ENCODE assay signal across 1 cellular context in the genomic region with DNA sequence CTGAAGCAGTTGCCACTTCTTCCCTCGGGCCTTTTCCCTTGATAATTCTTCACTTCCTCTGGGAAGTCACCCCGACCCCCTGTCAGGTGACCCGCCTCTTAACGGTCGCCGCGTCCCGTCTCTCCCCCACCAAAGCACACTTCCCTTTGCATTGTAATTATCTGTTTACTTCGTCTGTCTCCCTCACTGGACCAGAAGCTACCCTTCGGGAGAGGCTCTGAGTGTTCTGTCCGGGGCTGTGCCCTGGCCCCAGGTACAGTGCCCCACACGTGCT.
TF ChIP-seq lines count a peak whose summit lies in the region.

No MANE protein-coding gene starts in this region.

TF ChIP-seq in HepG2, 621 proteins besides CTCF, POLR2A, EP300 and RAD21 (continues in another document):
- TF ChIP-seq ZNF44 (CRISPR knock-in tag; IDR thresholded peaks at IDR 0.05) (peak; percentile 91; the same call in 1 of the 2 replicates), TARDBP (CRISPR knock-in tag; IDR thresholded peaks at IDR 0.05) (peak; percentile 60; the same call in 1 of the 2 replicates), GABPB1 (CRISPR knock-in tag; IDR thresholded peaks at IDR 0.05) (no peak), ZNF17 (CRISPR knock-in tag; IDR thresholded peaks at IDR 0.05) (0 out of 2 replicates have a peak, but pooled peaks have one; percentile 83), ASH2L (IDR thresholded peaks at IDR 0.05; ENCODE audit: insufficient read length, low read depth, low read length) (peak; percentile 46), ZEB1 (IDR thresholded peaks at IDR 0.05; ENCODE audit: insufficient replicate concordance, low read depth) (peak; percentile 29), ZSCAN22 (CRISPR knock-in tag; IDR thresholded peaks at IDR 0.05) (no peak), PHF8 (CRISPR knock-in tag; IDR thresholded peaks at IDR 0.05) (0 out of 2 replicates have a peak, but pooled peaks have one; percentile 10), ZNF33B (CRISPR knock-in tag; IDR thresholded peaks at IDR 0.05) (peak; percentile 96; the same call in 1 of the 2 replicates), ZNF598 (CRISPR knock-in tag; IDR thresholded peaks at IDR 0.05; ENCODE audit: borderline replicate concordance) (0 out of 2 replicates have a peak, but pooled peaks have one; percentile 90), SNRNP70 (IDR thresholded peaks at IDR 0.05; ENCODE audit: low read depth, low read length) (no peak), NFATC3 (CRISPR knock-in tag; IDR thresholded peaks at IDR 0.05) (peak; percentile 99), GLI4 (CRISPR knock-in tag; IDR thresholded peaks at IDR 0.05; ENCODE audit: borderline replicate concordance) (peak; percentile 66; the same call in 1 of the 2 replicates), ZNF572 (CRISPR knock-in tag; IDR thresholded peaks at IDR 0.05) (peak; percentile 92), FOXA1 (IDR thresholded peaks at IDR 0.05) (no peak), FOXA1 (CRISPR knock-in tag; IDR thresholded peaks at IDR 0.05) (0 out of 2 replicates have a peak, but pooled peaks have one; percentile 23), SNAPC2 (CRISPR knock-in tag; IDR thresholded peaks at IDR 0.05) (0 out of 2 replicates have a peak, but pooled peaks have one; percentile 2), MEF2D (CRISPR knock-in tag; IDR thresholded peaks at IDR 0.05) (0 out of 2 replicates have a peak, but pooled peaks have one; percentile 13), SMAD9 (CRISPR knock-in tag; IDR thresholded peaks at IDR 0.05) (peak; percentile 95; the same call in 1 of the 2 replicates), ZNF296 (CRISPR knock-in tag; conservative IDR thresholded peaks at IDR 0.05) (no peak), SKI (IDR thresholded peaks at IDR 0.05; ENCODE audit: partially characterized antibody) (no peak)
- TF ChIP-seq, protein P1, sequence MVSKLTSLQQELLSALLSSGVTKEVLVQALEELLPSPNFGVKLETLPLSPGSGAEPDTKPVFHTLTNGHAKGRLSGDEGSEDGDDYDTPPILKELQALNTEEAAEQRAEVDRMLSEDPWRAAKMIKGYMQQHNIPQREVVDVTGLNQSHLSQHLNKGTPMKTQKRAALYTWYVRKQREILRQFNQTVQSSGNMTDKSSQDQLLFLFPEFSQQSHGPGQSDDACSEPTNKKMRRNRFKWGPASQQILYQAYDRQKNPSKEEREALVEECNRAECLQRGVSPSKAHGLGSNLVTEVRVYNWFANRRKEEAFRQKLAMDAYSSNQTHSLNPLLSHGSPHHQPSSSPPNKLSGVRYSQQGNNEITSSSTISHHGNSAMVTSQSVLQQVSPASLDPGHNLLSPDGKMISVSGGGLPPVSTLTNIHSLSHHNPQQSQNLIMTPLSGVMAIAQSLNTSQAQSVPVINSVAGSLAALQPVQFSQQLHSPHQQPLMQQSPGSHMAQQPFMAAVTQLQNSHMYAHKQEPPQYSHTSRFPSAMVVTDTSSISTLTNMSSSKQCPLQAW (CRISPR knock-in tag; IDR thresholded peaks at IDR 0.05) = peak; percentile 74; the same call in 1 of the 2 replicates
- TF ChIP-seq, protein P2, sequence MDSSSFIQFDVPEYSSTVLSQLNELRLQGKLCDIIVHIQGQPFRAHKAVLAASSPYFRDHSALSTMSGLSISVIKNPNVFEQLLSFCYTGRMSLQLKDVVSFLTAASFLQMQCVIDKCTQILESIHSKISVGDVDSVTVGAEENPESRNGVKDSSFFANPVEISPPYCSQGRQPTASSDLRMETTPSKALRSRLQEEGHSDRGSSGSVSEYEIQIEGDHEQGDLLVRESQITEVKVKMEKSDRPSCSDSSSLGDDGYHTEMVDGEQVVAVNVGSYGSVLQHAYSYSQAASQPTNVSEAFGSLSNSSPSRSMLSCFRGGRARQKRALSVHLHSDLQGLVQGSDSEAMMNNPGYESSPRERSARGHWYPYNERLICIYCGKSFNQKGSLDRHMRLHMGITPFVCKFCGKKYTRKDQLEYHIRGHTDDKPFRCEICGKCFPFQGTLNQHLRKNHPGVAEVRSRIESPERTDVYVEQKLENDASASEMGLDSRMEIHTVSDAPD (CRISPR knock-in tag; IDR thresholded peaks at IDR 0.05) = peak; percentile 21; the same call in 1 of the 2 replicates
- TF ChIP-seq, protein P3, sequence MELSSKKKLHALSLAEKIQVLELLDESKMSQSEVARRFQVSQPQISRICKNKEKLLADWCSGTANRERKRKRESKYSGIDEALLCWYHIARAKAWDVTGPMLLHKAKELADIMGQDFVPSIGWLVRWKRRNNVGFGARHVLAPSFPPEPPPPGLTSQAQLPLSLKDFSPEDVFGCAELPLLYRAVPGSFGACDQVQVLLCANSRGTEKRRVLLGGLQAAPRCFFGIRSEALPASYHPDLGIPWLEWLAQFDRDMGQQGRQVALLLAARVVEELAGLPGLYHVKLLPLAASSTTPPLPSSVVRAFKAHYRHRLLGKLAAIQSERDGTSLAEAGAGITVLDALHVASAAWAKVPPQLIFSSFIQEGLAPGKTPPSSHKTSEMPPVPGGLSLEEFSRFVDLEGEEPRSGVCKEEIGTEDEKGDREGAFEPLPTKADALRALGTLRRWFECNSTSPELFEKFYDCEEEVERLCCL (CRISPR knock-in tag; IDR thresholded peaks at IDR 0.05; ENCODE audit: borderline replicate concordance) = 0 out of 2 replicates have a peak, but pooled peaks have one; percentile 8
- TF ChIP-seq, protein P4, sequence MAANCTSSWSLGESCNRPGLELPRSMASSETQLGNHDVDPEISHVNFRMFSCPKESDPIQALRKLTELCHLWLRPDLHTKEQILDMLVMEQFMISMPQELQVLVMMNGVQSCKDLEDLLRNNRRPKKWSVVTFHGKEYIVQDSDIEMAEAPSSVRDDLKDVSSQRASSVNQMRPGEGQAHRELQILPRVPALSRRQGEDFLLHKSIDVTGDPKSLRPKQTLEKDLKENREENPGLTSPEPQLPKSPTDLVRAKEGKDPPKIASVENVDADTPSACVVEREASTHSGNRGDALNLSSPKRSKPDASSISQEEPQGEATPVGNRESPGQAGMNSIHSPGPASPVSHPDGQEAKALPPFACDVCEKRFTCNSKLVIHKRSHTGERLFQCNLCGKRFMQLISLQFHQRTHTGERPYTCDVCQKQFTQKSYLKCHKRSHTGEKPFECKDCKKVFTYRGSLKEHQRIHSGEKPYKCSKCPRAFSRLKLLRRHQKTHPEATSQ (CRISPR knock-in tag; IDR thresholded peaks at IDR 0.05; ENCODE audit: borderline replicate concordance) = peak; percentile 91; the same call in 1 of the 2 replicates
- TF ChIP-seq, protein P5, sequence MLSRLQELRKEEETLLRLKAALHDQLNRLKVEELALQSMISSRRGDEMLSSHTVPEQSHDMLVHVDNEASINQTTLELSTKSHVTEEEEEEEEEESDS (CRISPR knock-in tag; IDR thresholded peaks at IDR 0.05; ENCODE audit: borderline replicate concordance) = peak; percentile 75; the same call in 1 of the 2 replicates
- TF ChIP-seq, protein P6, sequence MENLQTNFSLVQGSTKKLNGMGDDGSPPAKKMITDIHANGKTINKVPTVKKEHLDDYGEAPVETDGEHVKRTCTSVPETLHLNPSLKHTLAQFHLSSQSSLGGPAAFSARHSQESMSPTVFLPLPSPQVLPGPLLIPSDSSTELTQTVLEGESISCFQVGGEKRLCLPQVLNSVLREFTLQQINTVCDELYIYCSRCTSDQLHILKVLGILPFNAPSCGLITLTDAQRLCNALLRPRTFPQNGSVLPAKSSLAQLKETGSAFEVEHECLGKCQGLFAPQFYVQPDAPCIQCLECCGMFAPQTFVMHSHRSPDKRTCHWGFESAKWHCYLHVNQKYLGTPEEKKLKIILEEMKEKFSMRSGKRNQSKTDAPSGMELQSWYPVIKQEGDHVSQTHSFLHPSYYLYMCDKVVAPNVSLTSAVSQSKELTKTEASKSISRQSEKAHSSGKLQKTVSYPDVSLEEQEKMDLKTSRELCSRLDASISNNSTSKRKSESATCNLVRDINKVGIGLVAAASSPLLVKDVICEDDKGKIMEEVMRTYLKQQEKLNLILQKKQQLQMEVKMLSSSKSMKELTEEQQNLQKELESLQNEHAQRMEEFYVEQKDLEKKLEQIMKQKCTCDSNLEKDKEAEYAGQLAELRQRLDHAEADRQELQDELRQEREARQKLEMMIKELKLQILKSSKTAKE (CRISPR knock-in tag; IDR thresholded peaks at IDR 0.05; ENCODE audit: borderline replicate concordance) = no peak; the same call in 1 of the 2 replicates
- TF ChIP-seq, protein P7, sequence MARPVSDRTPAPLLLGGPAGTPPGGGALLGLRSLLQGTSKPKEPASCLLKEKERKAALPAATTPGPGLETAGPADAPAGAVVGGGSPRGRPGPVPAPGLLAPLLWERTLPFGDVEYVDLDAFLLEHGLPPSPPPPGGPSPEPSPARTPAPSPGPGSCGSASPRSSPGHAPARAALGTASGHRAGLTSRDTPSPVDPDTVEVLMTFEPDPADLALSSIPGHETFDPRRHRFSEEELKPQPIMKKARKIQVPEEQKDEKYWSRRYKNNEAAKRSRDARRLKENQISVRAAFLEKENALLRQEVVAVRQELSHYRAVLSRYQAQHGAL (CRISPR knock-in tag; IDR thresholded peaks at IDR 0.05; ENCODE audit: not compliant biosample characterization) = no peak
- TF ChIP-seq, protein P8, sequence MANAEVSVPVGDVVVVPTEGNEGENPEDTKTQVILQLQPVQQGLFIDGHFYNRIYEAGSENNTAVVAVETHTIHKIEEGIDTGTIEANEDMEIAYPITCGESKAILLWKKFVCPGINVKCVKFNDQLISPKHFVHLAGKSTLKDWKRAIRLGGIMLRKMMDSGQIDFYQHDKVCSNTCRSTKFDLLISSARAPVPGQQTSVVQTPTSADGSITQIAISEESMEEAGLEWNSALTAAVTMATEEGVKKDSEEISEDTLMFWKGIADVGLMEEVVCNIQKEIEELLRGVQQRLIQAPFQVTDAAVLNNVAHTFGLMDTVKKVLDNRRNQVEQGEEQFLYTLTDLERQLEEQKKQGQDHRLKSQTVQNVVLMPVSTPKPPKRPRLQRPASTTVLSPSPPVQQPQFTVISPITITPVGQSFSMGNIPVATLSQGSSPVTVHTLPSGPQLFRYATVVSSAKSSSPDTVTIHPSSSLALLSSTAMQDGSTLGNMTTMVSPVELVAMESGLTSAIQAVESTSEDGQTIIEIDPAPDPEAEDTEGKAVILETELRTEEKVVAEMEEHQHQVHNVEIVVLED (CRISPR knock-in tag; IDR thresholded peaks at IDR 0.05; ENCODE audit: borderline replicate concordance) = 0 out of 2 replicates have a peak, but pooled peaks have one; percentile 21
- TF ChIP-seq, protein P9, sequence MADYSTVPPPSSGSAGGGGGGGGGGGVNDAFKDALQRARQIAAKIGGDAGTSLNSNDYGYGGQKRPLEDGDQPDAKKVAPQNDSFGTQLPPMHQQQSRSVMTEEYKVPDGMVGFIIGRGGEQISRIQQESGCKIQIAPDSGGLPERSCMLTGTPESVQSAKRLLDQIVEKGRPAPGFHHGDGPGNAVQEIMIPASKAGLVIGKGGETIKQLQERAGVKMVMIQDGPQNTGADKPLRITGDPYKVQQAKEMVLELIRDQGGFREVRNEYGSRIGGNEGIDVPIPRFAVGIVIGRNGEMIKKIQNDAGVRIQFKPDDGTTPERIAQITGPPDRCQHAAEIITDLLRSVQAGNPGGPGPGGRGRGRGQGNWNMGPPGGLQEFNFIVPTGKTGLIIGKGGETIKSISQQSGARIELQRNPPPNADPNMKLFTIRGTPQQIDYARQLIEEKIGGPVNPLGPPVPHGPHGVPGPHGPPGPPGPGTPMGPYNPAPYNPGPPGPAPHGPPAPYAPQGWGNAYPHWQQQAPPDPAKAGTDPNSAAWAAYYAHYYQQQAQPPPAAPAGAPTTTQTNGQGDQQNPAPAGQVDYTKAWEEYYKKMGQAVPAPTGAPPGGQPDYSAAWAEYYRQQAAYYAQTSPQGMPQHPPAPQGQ (CRISPR knock-in tag; IDR thresholded peaks at IDR 0.05; ENCODE audit: borderline replicate concordance) = 0 out of 2 replicates have a peak, but pooled peaks have one; percentile 83
- TF ChIP-seq, protein P10, sequence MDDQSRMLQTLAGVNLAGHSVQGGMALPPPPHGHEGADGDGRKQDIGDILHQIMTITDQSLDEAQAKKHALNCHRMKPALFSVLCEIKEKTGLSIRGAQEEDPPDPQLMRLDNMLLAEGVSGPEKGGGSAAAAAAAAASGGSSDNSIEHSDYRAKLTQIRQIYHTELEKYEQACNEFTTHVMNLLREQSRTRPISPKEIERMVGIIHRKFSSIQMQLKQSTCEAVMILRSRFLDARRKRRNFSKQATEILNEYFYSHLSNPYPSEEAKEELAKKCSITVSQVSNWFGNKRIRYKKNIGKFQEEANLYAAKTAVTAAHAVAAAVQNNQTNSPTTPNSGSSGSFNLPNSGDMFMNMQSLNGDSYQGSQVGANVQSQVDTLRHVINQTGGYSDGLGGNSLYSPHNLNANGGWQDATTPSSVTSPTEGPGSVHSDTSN (CRISPR knock-in tag; IDR thresholded peaks at IDR 0.05; ENCODE audit: borderline replicate concordance) = no peak
- TF ChIP-seq, protein P11, sequence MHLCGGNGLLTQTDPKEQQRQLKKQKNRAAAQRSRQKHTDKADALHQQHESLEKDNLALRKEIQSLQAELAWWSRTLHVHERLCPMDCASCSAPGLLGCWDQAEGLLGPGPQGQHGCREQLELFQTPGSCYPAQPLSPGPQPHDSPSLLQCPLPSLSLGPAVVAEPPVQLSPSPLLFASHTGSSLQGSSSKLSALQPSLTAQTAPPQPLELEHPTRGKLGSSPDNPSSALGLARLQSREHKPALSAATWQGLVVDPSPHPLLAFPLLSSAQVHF (CRISPR knock-in tag; IDR thresholded peaks at IDR 0.05) = no peak
